In genomic region chr21:39676054-39676771, GRCh38 we compare ENCODE assay signal across 8 cellular contexts.
DNase-seq lines count a peak whose midpoint lies in the region; ATAC-seq and TF ChIP-seq lines count a peak whose summit lies in the region.

No MANE protein-coding gene starts in this region.

- H3K4me3 ChIP-seq in endodermal cell (ENCODE audit: low read length): no peak overlapping the region

- H3K9ac ChIP-seq in endodermal cell (ENCODE audit: extremely low read depth, low read length, poor library complexity, severe bottlenecking): no peak overlapping the region

- H3K9me3 Mint-ChIP-seq in endodermal cell: peaks cover 5% of the 10 kb centered on the region
- peaks cover 3% of the 10 kb centered on the region for H3K9me3 Mint-ChIP-seq in osteocyte (ENCODE audit: unreplicated experiment)
- peaks cover 0 to 5% (median 5%) of the 10 kb centered on the region in 3 donors for H3K9me3 Mint-ChIP-seq in T-cell

- DNase-seq in NCI-H2171 treated with DMSO at 0.1 percent for 48 hours (lab: John Stamatoyannopoulos, UW) (peak; percentile 92), endodermal cell (no peak), osteocyte (ENCODE audit: extremely low spot score, unreplicated experiment) (peak; percentile 30), foreskin melanocyte (no peak), T-cell (no peak), HCEC 1CT (no peak)

- H3K27ac Mint-ChIP-seq in endodermal cell (no peak overlapping the region), osteocyte (ENCODE audit: unreplicated experiment) (no peak overlapping the region), T-cell (no peak overlapping the region)

- H3K9me3 ChIP-seq in endodermal cell (ENCODE audit: control insufficient read depth, low read length): peaks cover 5% of the 10 kb centered on the region

- H3K4me1 ChIP-seq in endodermal cell (ENCODE audit: control insufficient read depth, insufficient read depth, low read length): no peaks in the 10 kb centered on the region

- TF ChIP-seq CTCF in endodermal cell (conservative IDR thresholded peaks at IDR 0.05) (no peak), osteocyte (IDR thresholded peaks at IDR 0.05) (no peak)

- H3K36me3 Mint-ChIP-seq in endodermal cell (ENCODE audit: low read depth) (no peaks in the 10 kb centered on the region), osteocyte (ENCODE audit: unreplicated experiment) (no peaks in the 10 kb centered on the region), T-cell (no peaks in the 10 kb centered on the region)

- H3K27ac ChIP-seq in endodermal cell (ENCODE audit: low read depth, low read length): peak overlapping the region; percentile 81

- H3K36me3 ChIP-seq in endodermal cell (ENCODE audit: control insufficient read depth, insufficient read depth, low read length): no peaks in the 10 kb centered on the region

- ATAC-seq in GM19035 (IDR thresholded peaks at IDR 0.05; ENCODE audit: unreplicated experiment): peak; percentile 79
- no peak for ATAC-seq in T-cell (replicated peaks in 1 of 4)
- no peak for ATAC-seq in HG03378 (IDR thresholded peaks at IDR 0.05; ENCODE audit: unreplicated experiment)

- CTCF ChIA-PET in T-cell (lab: Charles Lee): no interaction called here

- no peaks in the 10 kb centered on the region for H3K4me1 Mint-ChIP-seq in endodermal cell
- no peaks in the 10 kb centered on the region for H3K4me1 Mint-ChIP-seq in osteocyte (ENCODE audit: unreplicated experiment)
- H3K4me1 Mint-ChIP-seq in T-cell: no peaks in the 10 kb centered on the region

- no peaks in the 10 kb centered on the region for H3K27me3 ChIP-seq in endodermal cell (ENCODE audit: control insufficient read depth, insufficient read depth, low read length, poor library complexity, severe bottlenecking)

- POLR2A ChIA-PET in T-cell (lab: Charles Lee): no interaction called here

- H3K27me3 Mint-ChIP-seq in endodermal cell (ENCODE audit: insufficient read depth) (no peaks in the 10 kb centered on the region), osteocyte (ENCODE audit: unreplicated experiment) (no peaks in the 10 kb centered on the region), T-cell (peaks cover 4 to 13% of the 10 kb centered on the region in 2 donors)

- H3K4me3 Mint-ChIP-seq in endodermal cell (no peak overlapping the region), osteocyte (ENCODE audit: unreplicated experiment) (no peak overlapping the region), T-cell (no peak overlapping the region)

- 83 to 85% methylated on average over 17 of the region's 17 CpGs for WGBS in endodermal cell (ENCODE audit: insufficient coverage in 1 of 2, insufficient read length in 1 of 2), 2 experiments

Comparison
In these comparisons a context has a peak if more than half of its experiments do, and no peak if none do; other contexts are left out.
1. DNase-seq: peak in NCI-H2171 treated with DMSO at 0.1 percent for 48 hours (single experiment) and osteocyte (single experiment); none in endodermal cell (single experiment), foreskin melanocyte (single experiment), T-cell (0 of 34) and HCEC 1CT (single experiment).